ENCODE assay signal across 13 cellular contexts in the genomic region with DNA sequence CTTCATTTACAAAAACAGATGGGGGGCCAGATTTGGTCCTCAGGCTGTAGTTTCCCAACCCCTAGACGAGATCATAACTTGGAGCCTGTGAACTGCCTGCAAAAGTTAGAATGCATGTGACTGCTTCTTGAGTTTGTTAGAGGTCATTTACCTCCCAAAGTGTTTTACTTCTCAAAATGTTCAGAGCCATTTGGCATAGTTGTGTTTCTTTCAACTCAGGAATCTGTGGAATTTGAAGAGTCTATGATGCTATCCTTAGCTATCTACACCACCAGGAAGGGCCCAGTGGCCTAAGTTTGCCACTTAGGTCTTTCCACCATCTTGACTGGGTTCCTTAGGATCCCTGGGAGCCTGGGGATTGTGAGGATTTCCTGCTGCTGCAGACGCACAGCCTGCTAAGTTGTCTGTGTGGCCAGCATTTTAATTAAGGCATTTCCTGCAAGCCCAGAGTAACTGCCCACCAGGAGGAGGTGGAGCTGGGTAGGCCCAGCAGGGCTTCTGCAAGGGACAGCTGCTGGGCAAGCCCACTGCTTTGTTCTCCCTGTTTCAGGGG. TPM values are rescaled to one million over a fixed set of nuclear protein-coding genes. Genes with fewer than 3 reads are reported as not detected.
DNase-seq lines count a peak whose midpoint lies in the region; ATAC-seq and TF ChIP-seq lines count a peak whose summit lies in the region.
"Had no signal": no experiment of that assay in that cellular context is flagged by ENCODE, and none has a peak within 500 bp of the region (broad histone marks: within the 10 kb centered on the region; RNA-seq: fewer than 3 reads in every experiment).

No MANE protein-coding gene starts in this region.

- no peak overlapping the region for H3K9ac ChIP-seq in neural progenitor cell

- H3K36me3 ChIP-seq in esophagus muscularis mucosa (peaks cover 19 to 83% (median 55%) of the 10 kb centered on the region in 4 donors), neural progenitor cell (peaks cover under 1% of the 10 kb centered on the region)
- H3K36me3 ChIP-seq: prostate gland had no signal

- H3K36me3 Mint-ChIP-seq in neural progenitor cell = peaks cover 59% of the 10 kb centered on the region
- peaks cover 19 to 68% (median 22%) of the 10 kb centered on the region in 3 donors for H3K36me3 Mint-ChIP-seq in naive thymus-derived CD8-positive, alpha-beta T cell

- peaks cover 20% of the 10 kb centered on the region for H3K4me1 Mint-ChIP-seq in neural progenitor cell
- peaks cover 2 to 13% (median 5%) of the 10 kb centered on the region in 4 donors for H3K4me1 Mint-ChIP-seq in naive thymus-derived CD8-positive, alpha-beta T cell
- H3K4me1 Mint-ChIP-seq: immature natural killer cell had no signal

- no peak for TF ChIP-seq POLR2A in esophagus muscularis mucosa (IDR thresholded peaks at IDR 0.05; ENCODE audit: low read depth)

- POLR2A ChIA-PET in naive thymus-derived CD8-positive, alpha-beta T cell (lab: Charles Lee) = no interaction called here

- no peaks in the 10 kb centered on the region for H3K9me3 Mint-ChIP-seq in neural progenitor cell
- no peaks in the 10 kb centered on the region for H3K9me3 Mint-ChIP-seq in naive thymus-derived CD8-positive, alpha-beta T cell
- H3K9me3 Mint-ChIP-seq: CD8-positive, alpha-beta memory T cell; immature natural killer cell had no signal

- intact Hi-C loops in esophagus muscularis mucosa (cut with DNase I) = no loop called here

- peak overlapping the region; percentile 28 for H3K4me2 ChIP-seq in neural progenitor cell

- DNase-seq in Daoy (ENCODE audit: low read depth) (peak; percentile 3), NCI-H69 (lab: John Stamatoyannopoulos, UW) (peak; percentile 43), esophagus muscularis mucosa (ENCODE audit: extremely low spot score) (peak; percentile 79), neural progenitor cell (ENCODE audit: low spot score) (peak; percentile 80), ureter (ENCODE audit: low spot score) (no peak), SW 1271 (lab: John Stamatoyannopoulos, UW) (no peak)
- DNase-seq in activated CD8-positive, alpha-beta memory T cell treated with anti-CD3 and anti-CD28 coated beads for 24 hours = no peak
- DNase-seq in naive thymus-derived CD8-positive, alpha-beta T cell = no peak
- DNase-seq: CD8-positive, alpha-beta memory T cell; immature natural killer cell; T-helper 9 cell had no signal

- H3K27me3 ChIP-seq in esophagus muscularis mucosa (no peaks in the 10 kb centered on the region), neural progenitor cell (no peaks in the 10 kb centered on the region)

- H3K4me3 ChIP-seq in esophagus muscularis mucosa (no peak overlapping the region), neural progenitor cell (no peak overlapping the region)
- H3K4me3 ChIP-seq: GM12878, prostate gland had no signal

- no peak for ATAC-seq in naive thymus-derived CD8-positive, alpha-beta T cell
- ATAC-seq: GM12878 had no signal

- no peaks in the 10 kb centered on the region for H4K20me1 ChIP-seq in neural progenitor cell (ENCODE audit: low read depth)

- H2AFZ ChIP-seq in neural progenitor cell (replicated peaks) = no peak overlapping the region

- TF ChIP-seq CTCF in esophagus muscularis mucosa (IDR thresholded peaks at IDR 0.05) = no peak
- TF ChIP-seq CTCF in neural progenitor cell (IDR thresholded peaks at IDR 0.05) = peak; percentile 16

- H3K9me3 ChIP-seq in esophagus muscularis mucosa (no peaks in the 10 kb centered on the region), neural progenitor cell (ENCODE audit: low read depth) (no peaks in the 10 kb centered on the region)
- H3K9me3 ChIP-seq: prostate gland had no signal

- TF ChIP-seq EP300 in esophagus muscularis mucosa (IDR thresholded peaks at IDR 0.05) = no peak

- no peaks in the 10 kb centered on the region for H3K79me2 ChIP-seq in neural progenitor cell (ENCODE audit: low read depth)

- H3K27ac Mint-ChIP-seq in neural progenitor cell = peak overlapping the region; percentile 74
- H3K27ac Mint-ChIP-seq in naive thymus-derived CD8-positive, alpha-beta T cell = no peak overlapping the region
- H3K27ac Mint-ChIP-seq: immature natural killer cell had no signal

- no peaks in the 10 kb centered on the region for H3K27me3 Mint-ChIP-seq in neural progenitor cell (ENCODE audit: insufficient read depth, low read depth)
- no peaks in the 10 kb centered on the region for H3K27me3 Mint-ChIP-seq in naive thymus-derived CD8-positive, alpha-beta T cell
- H3K27me3 Mint-ChIP-seq: CD8-positive, alpha-beta memory T cell had no signal

- H3K27ac ChIP-seq in esophagus muscularis mucosa (replicated peaks in 1 of 4) (no peak overlapping the region), neural progenitor cell (peak overlapping the region; percentile 74)
- H3K27ac ChIP-seq: prostate gland had no signal

- H3F3A ChIP-seq in neural progenitor cell (ENCODE audit: low read depth) = peaks cover 19% of the 10 kb centered on the region

- 17% methylated on average over 1 of the region's 2 CpGs for WGBS in esophagus muscularis mucosa

- H3K4me1 ChIP-seq in esophagus muscularis mucosa (peaks cover 13 to 20% (median 17%) of the 10 kb centered on the region in 4 donors), neural progenitor cell (peaks cover 16% of the 10 kb centered on the region)
- H3K4me1 ChIP-seq: prostate gland had no signal

- H3K4me3 Mint-ChIP-seq in neural progenitor cell = no peak overlapping the region
- H3K4me3 Mint-ChIP-seq in naive thymus-derived CD8-positive, alpha-beta T cell = no peak overlapping the region
- H3K4me3 Mint-ChIP-seq: CD8-positive, alpha-beta memory T cell; immature natural killer cell had no signal

RNA-seq across cellular contexts. Expression of a gene that starts 53.1 kb away (rescaled TPM):
- total RNA-seq in Daoy (2014; rRNA removed; shearing (Covaris generic)) = 34.7 and 35.5 TPM in 2 replicates
- total RNA-seq in esophagus muscularis mucosa (100 to 1,000 TPM; 342 to 444 (median 375) TPM), neural progenitor cell (ENCODE audit: low replicate concordance) (425 and 511 TPM in 2 replicates), ureter (238 TPM)
- total RNA-seq in naive thymus-derived CD8-positive, alpha-beta T cell = 100 to 1,000 TPM; 309 to 315 TPM
- polyA plus RNA-seq in naive thymus-derived CD8-positive, alpha-beta T cell = 100 to 1,000 TPM; 304 to 350 (median 348) TPM

Comparison
In these comparisons a context has a peak if more than half of its experiments do, and no peak if none do; other contexts are left out.
1. DNase-seq: peak in Daoy (single experiment), NCI-H69 (single experiment), esophagus muscularis mucosa (single experiment) and neural progenitor cell (single experiment); none in activated CD8-positive, alpha-beta memory T cell treated with anti-CD3 and anti-CD28 coated beads for 24 hours (single experiment), naive thymus-derived CD8-positive, alpha-beta T cell (0 of 10), ureter (single experiment) and SW 1271 (0 of 2).